8 cellular contexts compared by ENCODE assay signal in the genomic region with DNA sequence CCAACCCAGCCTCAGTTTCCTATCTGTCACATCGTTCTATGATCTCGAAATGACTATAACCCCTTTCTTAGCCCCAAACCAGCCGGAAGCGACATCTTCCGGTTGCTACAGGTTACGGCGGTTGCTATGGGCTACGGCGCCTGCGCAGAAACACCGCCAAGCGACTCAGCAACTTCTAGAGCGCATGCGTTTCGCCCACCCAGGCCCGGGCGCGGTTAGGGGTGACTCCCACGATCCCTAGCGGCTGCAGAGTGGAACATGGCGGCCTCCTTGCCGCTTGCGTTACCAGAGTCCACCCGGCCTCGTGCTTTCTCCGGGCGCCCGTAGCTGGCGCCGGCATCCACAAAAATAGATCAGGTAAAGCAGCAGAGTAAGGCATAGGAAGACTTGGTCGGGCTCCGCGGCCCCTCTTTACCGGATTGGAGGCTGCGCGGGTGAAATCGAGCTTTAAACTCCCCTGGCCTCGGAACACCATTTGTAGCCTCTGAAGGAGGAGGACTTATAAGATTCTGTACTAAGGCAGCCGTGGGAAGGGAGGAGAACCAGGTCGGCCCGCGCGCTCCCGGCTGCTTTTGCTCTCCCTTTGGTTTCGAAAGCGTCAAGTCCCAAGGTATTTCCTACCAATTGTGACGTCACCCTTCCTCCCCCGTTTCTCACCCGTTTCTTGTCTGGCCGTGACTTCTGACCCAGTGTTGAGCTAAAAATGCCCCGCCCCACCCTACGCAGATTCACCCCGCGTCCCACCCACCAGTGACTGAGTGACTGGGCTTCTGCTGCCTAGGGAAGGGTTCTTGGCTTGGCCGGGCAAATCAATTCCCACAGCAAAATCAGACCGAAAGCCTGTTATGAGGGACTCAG. TPM values are rescaled to one million over a fixed set of nuclear protein-coding genes. Genes with fewer than 3 reads are reported as not detected.
DNase-seq lines count a peak whose midpoint lies in the region; ATAC-seq and TF ChIP-seq lines count a peak whose summit lies in the region.

No MANE protein-coding gene starts in this region.

- no peaks in the 10 kb centered on the region for H3K9me3 ChIP-seq in upper lobe of right lung

- ATAC-seq in HG02852 (IDR thresholded peaks at IDR 0.05; ENCODE audit: unreplicated experiment), result peak; percentile 89
- ATAC-seq in left cardiac atrium, result peak; percentile 93 to 94
- peak; percentile 89 for ATAC-seq in upper lobe of right lung

- DNase-seq in GM13977 (ENCODE audit: low spot score) (peak; percentile 97), NCI-H146 (lab: John Stamatoyannopoulos, UW) (peak; percentile 99), T follicular helper cell (ENCODE audit: low read depth) (peak; percentile 99), amniotic stem cell (lab: John Stamatoyannopoulos, UW) (peak; percentile 94), left cardiac atrium (peak; percentile 98), posterior vena cava (ENCODE audit: low spot score) (peak; percentile 100), upper lobe of right lung (peak; percentile 99)

- TF ChIP-seq CTCF in GM13977 (IDR thresholded peaks at IDR 0.05; ENCODE audit: extremely low read depth, insufficient read depth, missing control alignments), result no peak
- peak; percentile 26 for TF ChIP-seq CTCF in upper lobe of right lung (IDR thresholded peaks at IDR 0.05)

- H3K4me1 ChIP-seq in upper lobe of right lung, result peaks cover 61% of the 10 kb centered on the region

- H3K27me3 ChIP-seq in upper lobe of right lung, result no peaks in the 10 kb centered on the region

- in situ Hi-C loops in GM13977 (cut with MboI; ENCODE audit: low pct_unique_long_range_greater_than_20kb, low sequenced_read_pairs, unreplicated experiment), result no loop called here

- intact Hi-C loops in left cardiac atrium (cut with DNase I), result no loop called here
- intact Hi-C loops in posterior vena cava (cut with DNase I), result loop anchor here in 1 of 2 donors (5.0 kb wide), 1 partner anchor 67 kb away; the partner anchor contains the start of gene FKBP1A
- intact Hi-C loops in upper lobe of right lung (cut with DNase I), result no loop called here

- peak overlapping the region; percentile 100 for H3K27ac ChIP-seq in upper lobe of right lung

- no peaks in the 10 kb centered on the region for H3K36me3 ChIP-seq in upper lobe of right lung

- H3K4me3 ChIP-seq in upper lobe of right lung, result peak overlapping the region; percentile 90

RNA-seq across cellular contexts. Expression of gene SDCBP2, which starts 3.5 kb away (rescaled TPM):
- total RNA-seq in left cardiac atrium (1 to 10 TPM; 1.4 to 4.4 TPM), posterior vena cava (1 to 10 TPM; 3.1 to 5.4 TPM), upper lobe of right lung (10.9 TPM)

RNA-seq across cellular contexts. Expression of gene SNPH, which starts 59.3 kb away (rescaled TPM):
- total RNA-seq in left cardiac atrium (1 to 10 TPM; 4.6 to 5.5 TPM), posterior vena cava (10 to 100 TPM in 1 of 2 donors, 1 to 10 TPM in 1; 8.9 to 11.9 TPM), upper lobe of right lung (4.3 TPM)

Comparison
In these comparisons a context has a peak if more than half of its experiments do, and no peak if none do; other contexts are left out.
1. Peak in every context shown above with its lines: DNase-seq, ATAC-seq, H3K4me3 ChIP-seq and H3K27ac ChIP-seq.